Comparison of ENCODE assay signal across 31 cellular contexts in genomic region chr6:168605964-168606363, GRCh38.
DNase-seq lines count a peak whose midpoint lies in the region; ATAC-seq, FAIRE-seq and TF ChIP-seq lines count a peak whose summit lies in the region.
"Had no signal": no experiment of that assay in that cellular context is flagged by ENCODE, and none has a peak within 500 bp of the region (broad histone marks: within the 10 kb centered on the region; RNA-seq: fewer than 3 reads in every experiment).

No MANE protein-coding gene starts in this region.

- 38 to 41% methylated on average over 7 of the region's 7 CpGs for WGBS in pancreas, 2 donors

- TF ChIP-seq CTCF in epithelial cell of esophagus (IDR thresholded peaks at IDR 0.05; ENCODE audit: insufficient read depth, low read depth, low read length, missing control alignments) (peak; percentile 29), pancreas (IDR thresholded peaks at IDR 0.05) (no peak)

- FAIRE-seq in pancreas (lab: Jason Lieb, UNC): no peak
- FAIRE-seq: colon, frontal cortex, HTR-8/SVneo, RCC 7860 had no signal

- intact Hi-C loops in pancreas (cut with DNase I): no loop called here

- no peak overlapping the region for H3K27ac ChIP-seq in BLaER1 treated with 17β-estradiol and CSF1 and Interleukin-3, amounts not matched to agents 10 nM and 100 nM
- H3K27ac ChIP-seq in pancreas: peak overlapping the region in 1 of 4 donors; percentile 16
- H3K27ac ChIP-seq: breast epithelium, esophagus squamous epithelium, left lung, tibial artery had no signal

- H4K20me1 ChIP-seq in BLaER1 treated with 17β-estradiol and CSF1 and Interleukin-3, amounts not matched to agents 10 nM and 100 nM: no peaks in the 10 kb centered on the region

- H3K4me1 ChIP-seq in BLaER1 treated with 17β-estradiol and CSF1 and Interleukin-3, amounts not matched to agents 10 nM and 100 nM: peaks cover 13 to 81% (median 65%) of the 10 kb centered on the region in 10 experiments
- no peaks in the 10 kb centered on the region for H3K4me1 ChIP-seq in pancreas
- H3K4me1 ChIP-seq: breast epithelium, HAP-1, left lung, tibial artery had no signal

- H3K4me3 ChIP-seq in BLaER1 treated with 17β-estradiol and CSF1 and Interleukin-3, amounts not matched to agents 10 nM and 100 nM: no peak overlapping the region
- H3K4me3 ChIP-seq in epithelial cell of esophagus (ENCODE audit: low read length): no peak overlapping the region
- H3K4me3 ChIP-seq in pancreas: no peak overlapping the region
- H3K4me3 ChIP-seq: breast epithelium, esophagus squamous epithelium, HAP-1, left lung, tibial artery had no signal

- peak overlapping the region in 10 of 11 experiments; percentile 20 to 79 (median 74); a peak in 19 of 22 replicates for H3K4me2 ChIP-seq in BLaER1 treated with 17β-estradiol and CSF1 and Interleukin-3, amounts not matched to agents 10 nM and 100 nM

- H3K9me3 ChIP-seq in BLaER1 treated with 17β-estradiol and CSF1 and Interleukin-3, amounts not matched to agents 10 nM and 100 nM (replicated peaks in 1 of 11): peaks cover 0 to 6% (median 3%) of the 10 kb centered on the region in 11 experiments; a peak in 3 of 22 replicates
- no peaks in the 10 kb centered on the region for H3K9me3 ChIP-seq in pancreas
- H3K9me3 ChIP-seq: breast epithelium, esophagus squamous epithelium, HAP-1, left lung, tibial artery had no signal

- peak; percentile 4 for DNase-seq in HT-29 (ENCODE audit: low spot score)
- DNase-seq in epithelial cell of esophagus (ENCODE audit: low read depth): peak; percentile 19
- no peak for DNase-seq in pancreas
- DNase-seq in NOMO-1 treated with DMSO at 0.1 percent for 48 hours (lab: John Stamatoyannopoulos, UW; ENCODE audit: unreplicated experiment): no peak
- DNase-seq in mucosa of gallbladder (ENCODE audit: low spot score): no peak
- DNase-seq: activated CD4-positive, alpha-beta T cell treated with anti-CD3 and anti-CD28 coated beads, Interleukin-2, amount 50 U/mL, for 48 hours; activated CD4-positive, CD25-positive, alpha-beta regulatory T cell; activated CD8-positive, alpha-beta memory T cell treated with anti-CD3 and anti-CD28 coated beads, Interleukin-2, amount 50 U/mL, for 4 hours; activated naive CD4-positive, alpha-beta T cell treated with anti-CD3 and anti-CD28 coated beads, Interleukin-2, amount 10 ng/mL, durations not matched to agents 7 days and 5 days; amniotic stem cell; COR-L47; DND-41; effector memory CD4-positive, alpha-beta T cell; esophagus squamous epithelium; KG1; left lung; mesenchymal stem cell; NCI-H1417 treated with DMSO at 0.1 percent for 48 hours; NCI-H526; nucleus accumbens; stimulated activated naive CD8-positive, alpha-beta T cell treated with anti-CD3 and anti-CD28 coated beads, Interleukin-15, Interleukin-2, amounts not matched to agents 100 U/mL and 50 U/mL, for 24 hours; T-helper 1 cell had no signal

- no peaks in the 10 kb centered on the region for H3K36me3 ChIP-seq in BLaER1 treated with 17β-estradiol and CSF1 and Interleukin-3, amounts not matched to agents 10 nM and 100 nM
- no peaks in the 10 kb centered on the region for H3K36me3 ChIP-seq in pancreas
- H3K36me3 ChIP-seq: breast epithelium, esophagus squamous epithelium, HAP-1, left lung had no signal

- H3K27me3 ChIP-seq in BLaER1 treated with 17β-estradiol and CSF1 and Interleukin-3, amounts not matched to agents 10 nM and 100 nM: no peaks in the 10 kb centered on the region
- no peaks in the 10 kb centered on the region for H3K27me3 ChIP-seq in pancreas
- H3K27me3 ChIP-seq: breast epithelium, esophagus squamous epithelium, tibial artery had no signal

- no peak overlapping the region for H3K9ac ChIP-seq in BLaER1 treated with 17β-estradiol and CSF1 and Interleukin-3, amounts not matched to agents 10 nM and 100 nM

- peak in 3 of 4 donors; percentile 41 to 72 (median 70) for ATAC-seq in pancreas
- ATAC-seq in HG03135 (IDR thresholded peaks at IDR 0.05; ENCODE audit: unreplicated experiment): no peak
- ATAC-seq: left lung; stimulated activated naive CD8-positive, alpha-beta T cell treated with anti-CD3 and anti-CD28 coated beads, Interleukin-15, Interleukin-2, amounts not matched to agents 100 U/mL and 50 U/mL, for 24 hours had no signal

Comparison
In these comparisons a context has a peak if more than half of its experiments do, and no peak if none do; other contexts are left out.
1. DNase-seq: peak in HT-29 (single experiment) and epithelial cell of esophagus (single experiment); none in pancreas (0 of 6), NOMO-1 treated with DMSO at 0.1 percent for 48 hours (single experiment) and mucosa of gallbladder (single experiment).